In the genomic region with DNA sequence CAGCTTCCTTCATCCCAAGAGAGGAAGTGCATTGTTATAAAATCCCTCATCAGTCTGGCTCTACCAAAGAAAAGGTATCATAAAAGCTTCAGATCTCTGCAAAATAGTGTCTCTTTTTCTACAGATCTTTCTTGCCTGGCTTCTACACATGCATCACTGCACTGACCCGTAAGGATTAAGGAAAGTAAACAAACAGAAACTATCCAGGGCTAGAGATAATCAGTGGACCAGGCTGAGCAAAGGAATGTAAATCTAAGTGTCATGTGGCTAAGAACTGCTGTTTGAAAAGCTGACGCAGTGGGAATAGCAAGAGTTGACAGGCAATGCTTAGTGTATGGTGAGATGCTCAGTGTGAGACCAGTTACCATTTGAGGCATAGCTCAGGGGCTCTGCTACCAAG, we compare ENCODE assay signal across 17 cellular contexts.
DNase-seq lines count a peak whose midpoint lies in the region; ATAC-seq and TF ChIP-seq lines count a peak whose summit lies in the region.
"Had no signal": no experiment of that assay in that cellular context is flagged by ENCODE, and none has a peak within 500 bp of the region (broad histone marks: within the 10 kb centered on the region; RNA-seq: fewer than 3 reads in every experiment).

No MANE protein-coding gene starts in this region.

- H3K27ac ChIP-seq in osteoblast (ENCODE audit: low read depth, low read length) (no peak overlapping the region), dorsolateral prefrontal cortex (peak overlapping the region in 1 of 59 donors; percentile 38)
- no peak overlapping the region for H3K27ac ChIP-seq in effector memory CD4-positive, alpha-beta T cell (ENCODE audit: insufficient read depth, low read length, poor library complexity, severe bottlenecking)
- H3K27ac ChIP-seq: coronary artery, Peyer's patch had no signal

- H3K79me2 ChIP-seq in osteoblast (ENCODE audit: insufficient read depth, low read length) = no peaks in the 10 kb centered on the region

- H3K9me3 ChIP-seq in osteoblast (ENCODE audit: low read depth, low read length) (peaks cover 3% of the 10 kb centered on the region), BE2C (no peaks in the 10 kb centered on the region)
- H3K9me3 ChIP-seq in effector memory CD4-positive, alpha-beta T cell (ENCODE audit: control insufficient read depth, low read length) = no peaks in the 10 kb centered on the region
- H3K9me3 ChIP-seq: Peyer's patch had no signal

- H4K20me1 ChIP-seq in osteoblast (ENCODE audit: insufficient read depth, low read length) = no peaks in the 10 kb centered on the region

- DNase-seq in HuH-7 (ENCODE audit: low spot score) (peak; percentile 72), iPS-NIHi11 (ENCODE audit: low spot score) (peak; percentile 24), osteoblast (ENCODE audit: insufficient read length, low spot score, missing footprints) (peak; percentile 41), dorsolateral prefrontal cortex (no peak), NCI-H774 (lab: John Stamatoyannopoulos, UW) (no peak), BE2C (no peak)
- no peak for DNase-seq in effector memory CD4-positive, alpha-beta T cell
- DNase-seq: activated CD4-positive, alpha-beta memory T cell treated with anti-CD3 and anti-CD28 coated beads for 36 hours; left ventricle myocardium superior; naive thymus-derived CD4-positive, alpha-beta T cell; NCI-H2081; Peyer's patch; trophoblast cell had no signal

- H3K27me3 ChIP-seq in osteoblast (ENCODE audit: insufficient read depth, low read length) = no peaks in the 10 kb centered on the region
- no peaks in the 10 kb centered on the region for H3K27me3 ChIP-seq in dorsolateral prefrontal cortex
- no peaks in the 10 kb centered on the region for H3K27me3 ChIP-seq in effector memory CD4-positive, alpha-beta T cell (replicated peaks; ENCODE audit: control insufficient read depth, insufficient read depth, low read length, poor library complexity, severe bottlenecking)
- H3K27me3 ChIP-seq in BE2C = no peaks in the 10 kb centered on the region
- H3K27me3 ChIP-seq: Peyer's patch had no signal

- no peak for TF ChIP-seq CTCF in osteoblast (IDR thresholded peaks at IDR 0.05; ENCODE audit: extremely low read depth, low read depth, low read length)
- TF ChIP-seq CTCF in dorsolateral prefrontal cortex (IDR thresholded peaks at IDR 0.05 in 54 of 56, conservative IDR thresholded peaks at IDR 0.05 in 2 of 56; ENCODE audit: low read depth in 1 of 56, partially characterized antibody in 56 of 56) = no peak
- TF ChIP-seq CTCF in BE2C (IDR thresholded peaks at IDR 0.05; ENCODE audit: low read depth, low read length) = no peak

- H3K4me3 ChIP-seq in osteoblast (ENCODE audit: insufficient read depth, low read length) (no peak overlapping the region), dorsolateral prefrontal cortex (no peak overlapping the region), BE2C (ENCODE audit: low read depth, low read length) (no peak overlapping the region)
- no peak overlapping the region for H3K4me3 ChIP-seq in effector memory CD4-positive, alpha-beta T cell (ENCODE audit: insufficient read depth, low read depth, low read length, poor library complexity, severe bottlenecking)
- H3K4me3 ChIP-seq: coronary artery, Peyer's patch had no signal

- H3K4me1 ChIP-seq in osteoblast (ENCODE audit: insufficient read depth, low read length) = no peaks in the 10 kb centered on the region
- no peaks in the 10 kb centered on the region for H3K4me1 ChIP-seq in effector memory CD4-positive, alpha-beta T cell (ENCODE audit: control insufficient read depth, insufficient read depth, low read length, poor library complexity, severe bottlenecking)
- H3K4me1 ChIP-seq in BE2C = no peaks in the 10 kb centered on the region
- H3K4me1 ChIP-seq: Peyer's patch had no signal

- no peak overlapping the region for H3K4me2 ChIP-seq in osteoblast (ENCODE audit: insufficient read depth, low read length)

- intact Hi-C loops in dorsolateral prefrontal cortex (cut with DNase I) = no loop called here

- no peak overlapping the region for H2AFZ ChIP-seq in osteoblast (ENCODE audit: low read length)

- H3K36me3 ChIP-seq in osteoblast (ENCODE audit: insufficient read depth, low read length) (no peaks in the 10 kb centered on the region), BE2C (no peaks in the 10 kb centered on the region)
- no peaks in the 10 kb centered on the region for H3K36me3 ChIP-seq in effector memory CD4-positive, alpha-beta T cell (ENCODE audit: control insufficient read depth, insufficient read depth, low read length)
- H3K36me3 ChIP-seq: Peyer's patch had no signal

- peak; percentile 9 for ATAC-seq in GM19025 (IDR thresholded peaks at IDR 0.05; ENCODE audit: low read depth, unreplicated experiment)
- ATAC-seq: esophagus mucosa; left ventricle myocardium superior; naive thymus-derived CD4-positive, alpha-beta T cell; stimulated activated memory B cell treated with anti-CD40 and anti-IgM and Interleukin-4, amounts not matched to agents 10 μg/mL and 1 μg/mL and 100 μg/mL, for 72 hours had no signal

Comparison
In these comparisons a context has a peak if more than half of its experiments do, and no peak if none do; other contexts are left out.
1. DNase-seq: peak in HuH-7 (single experiment), iPS-NIHi11 (single experiment) and osteoblast (single experiment); none in dorsolateral prefrontal cortex (0 of 10), effector memory CD4-positive, alpha-beta T cell (0 of 3), NCI-H774 (single experiment) and BE2C (single experiment).